Comparison of ENCODE assay signal across 1 cellular context in the genomic region with DNA sequence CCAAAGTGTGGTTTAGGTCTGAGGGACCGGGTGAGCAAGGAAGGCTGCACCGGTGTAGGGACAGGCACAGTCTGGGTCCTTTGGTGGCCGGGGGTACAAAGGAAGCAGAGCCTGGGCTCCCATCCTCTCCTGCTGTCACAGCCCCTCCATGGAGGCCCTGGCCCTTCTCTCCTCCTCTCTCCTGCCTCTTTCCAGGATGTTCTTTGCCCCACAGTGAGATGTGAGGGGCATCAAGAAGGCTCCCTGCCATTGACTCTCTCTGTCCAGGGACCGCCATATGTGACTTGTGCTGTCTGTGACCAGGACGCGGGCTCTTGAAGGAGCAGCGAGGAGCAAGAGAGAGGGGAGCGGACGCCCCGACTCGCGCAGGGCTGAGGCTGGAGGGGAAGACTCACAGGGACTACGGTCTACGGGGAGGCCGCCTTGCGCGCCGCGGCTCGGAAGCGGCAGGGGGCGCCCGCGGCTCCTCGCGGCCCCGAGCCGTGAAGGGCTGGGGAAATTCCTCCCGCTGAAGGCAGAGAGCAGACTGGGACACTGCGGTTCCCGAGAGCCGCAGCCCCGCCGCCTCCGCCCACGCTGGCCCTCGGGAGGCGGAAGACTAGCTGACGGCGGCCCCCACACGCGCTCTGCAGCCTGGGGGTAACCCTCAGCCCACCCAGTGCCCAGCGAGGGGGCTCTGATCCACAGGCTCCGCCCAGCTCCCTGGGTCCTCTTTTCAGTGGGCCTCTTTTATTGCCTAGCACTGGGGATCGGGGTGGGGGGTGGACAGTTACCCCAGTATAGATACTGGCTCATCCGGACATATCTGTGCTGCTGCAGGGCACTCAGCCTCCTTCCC.
TF ChIP-seq lines count a peak whose summit lies in the region.

No MANE protein-coding gene starts in this region.

TF ChIP-seq in GM12878, 131 proteins besides CTCF, POLR2A, EP300 and RAD21 (continued from another document and continues in another):
- TF ChIP-seq, protein P1, sequence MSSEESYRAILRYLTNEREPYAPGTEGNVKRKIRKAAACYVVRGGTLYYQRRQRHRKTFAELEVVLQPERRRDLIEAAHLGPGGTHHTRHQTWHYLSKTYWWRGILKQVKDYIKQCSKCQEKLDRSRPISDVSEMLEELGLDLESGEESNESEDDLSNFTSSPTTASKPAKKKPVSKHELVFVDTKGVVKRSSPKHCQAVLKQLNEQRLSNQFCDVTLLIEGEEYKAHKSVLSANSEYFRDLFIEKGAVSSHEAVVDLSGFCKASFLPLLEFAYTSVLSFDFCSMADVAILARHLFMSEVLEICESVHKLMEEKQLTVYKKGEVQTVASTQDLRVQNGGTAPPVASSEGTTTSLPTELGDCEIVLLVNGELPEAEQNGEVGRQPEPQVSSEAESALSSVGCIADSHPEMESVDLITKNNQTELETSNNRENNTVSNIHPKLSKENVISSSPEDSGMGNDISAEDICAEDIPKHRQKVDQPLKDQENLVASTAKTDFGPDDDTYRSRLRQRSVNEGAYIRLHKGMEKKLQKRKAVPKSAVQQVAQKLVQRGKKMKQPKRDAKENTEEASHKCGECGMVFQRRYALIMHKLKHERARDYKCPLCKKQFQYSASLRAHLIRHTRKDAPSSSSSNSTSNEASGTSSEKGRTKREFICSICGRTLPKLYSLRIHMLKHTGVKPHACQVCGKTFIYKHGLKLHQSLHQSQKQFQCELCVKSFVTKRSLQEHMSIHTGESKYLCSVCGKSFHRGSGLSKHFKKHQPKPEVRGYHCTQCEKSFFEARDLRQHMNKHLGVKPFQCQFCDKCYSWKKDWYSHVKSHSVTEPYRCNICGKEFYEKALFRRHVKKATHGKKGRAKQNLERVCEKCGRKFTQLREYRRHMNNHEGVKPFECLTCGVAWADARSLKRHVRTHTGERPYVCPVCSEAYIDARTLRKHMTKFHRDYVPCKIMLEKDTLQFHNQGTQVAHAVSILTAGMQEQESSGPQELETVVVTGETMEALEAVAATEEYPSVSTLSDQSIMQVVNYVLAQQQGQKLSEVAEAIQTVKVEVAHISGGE (CRISPR knock-in tag; IDR thresholded peaks at IDR 0.05) = no peak
- TF ChIP-seq RB1 (IDR thresholded peaks at IDR 0.05; ENCODE audit: borderline replicate concordance) (peak; percentile 87; the same call in 1 of the 2 replicates), CBFB (IDR thresholded peaks at IDR 0.05; ENCODE audit: low read depth) (0 out of 2 replicates have a peak, but pooled peaks have one; percentile 52), KAT2A (conservative IDR thresholded peaks at IDR 0.05; ENCODE audit: control insufficient read depth, low read depth, low read length) (no peak), SUPT20H (IDR thresholded peaks at IDR 0.05; ENCODE audit: borderline replicate concordance, control insufficient read depth, low read depth, low read length) (no peak), GATAD2B (conservative IDR thresholded peaks at IDR 0.05; ENCODE audit: low read depth) (peak; percentile 91), FOXK2 (IDR thresholded peaks at IDR 0.05) (no peak), SMC3 (IDR thresholded peaks at IDR 0.05; ENCODE audit: borderline replicate concordance, low read length) (peak; percentile 73), TARDBP (IDR thresholded peaks at IDR 0.05; ENCODE audit: borderline replicate concordance) (no peak), STAT1 (conservative IDR thresholded peaks at IDR 0.05) (peak; percentile 51; the same call in 1 of the 2 replicates), RCOR1 (conservative IDR thresholded peaks at IDR 0.05; ENCODE audit: low read depth, low read length) (0 out of 2 replicates have a peak, but pooled peaks have one; percentile 71), BHLHE40 (IDR thresholded peaks at IDR 0.05; ENCODE audit: borderline replicate concordance in 1 of 2, low read depth in 2 of 2, low read length in 1 of 2) (peak in 1 of 2 experiments; percentile 59; a peak in 2 of 4 replicates), IRF5 (IDR thresholded peaks at IDR 0.05; ENCODE audit: borderline replicate concordance) (no peak), IKZF2 (IDR thresholded peaks at IDR 0.05) (peak; percentile 75 to 81; a peak in 3 of 4 replicates), CBX5 (IDR thresholded peaks at IDR 0.05; ENCODE audit: low read depth) (no peak), LARP7 (IDR thresholded peaks at IDR 0.05) (peak; percentile 73), RFX5 (IDR thresholded peaks at IDR 0.05; ENCODE audit: low read depth, low read length) (no peak), SMARCA5 (IDR thresholded peaks at IDR 0.05) (peak; percentile 66; the same call in 1 of the 2 replicates), IRF4 (IDR thresholded peaks at IDR 0.05; ENCODE audit: low read depth, low read length) (0 out of 2 replicates have a peak, but pooled peaks have one; percentile 38), ATF7 (IDR thresholded peaks at IDR 0.05; ENCODE audit: low read depth) (no peak), RBBP5 (conservative IDR thresholded peaks at IDR 0.05) (no peak), EGR1 (IDR thresholded peaks at IDR 0.05; ENCODE audit: borderline replicate concordance in 1 of 2, low read depth in 2 of 2, low read length in 2 of 2) (peak; percentile 21 to 98), RUNX3 (IDR thresholded peaks at IDR 0.05; ENCODE audit: low read length) (peak; percentile 85), ZNF24 (IDR thresholded peaks at IDR 0.05) (peak; percentile 58; the same call in 1 of the 2 replicates), RELA (IDR thresholded peaks at IDR 0.05; ENCODE audit: borderline replicate concordance, partially characterized antibody) (peak; percentile 89), ZZZ3 (IDR thresholded peaks at IDR 0.05; ENCODE audit: control insufficient read depth, insufficient read length, low read depth) (no peak), ZNF274 (IDR thresholded peaks at IDR 0.05; ENCODE audit: insufficient read depth, insufficient read length) (no peak), WRNIP1 (IDR thresholded peaks at IDR 0.05; ENCODE audit: borderline replicate concordance, low read depth, low read length) (no peak), IKZF1 (conservative IDR thresholded peaks at IDR 0.05) (peak; percentile 96), NFXL1 (IDR thresholded peaks at IDR 0.05; ENCODE audit: borderline replicate concordance) (no peak), SUZ12 (IDR thresholded peaks at IDR 0.05; ENCODE audit: unreplicated experiment) (no peak), JUNB (IDR thresholded peaks at IDR 0.05) (no peak), PML (IDR thresholded peaks at IDR 0.05; ENCODE audit: low read length) (no peak), SRF (IDR thresholded peaks at IDR 0.05; ENCODE audit: low read depth in 2 of 2, low read length in 2 of 2) (no peak), EED (IDR thresholded peaks at IDR 0.05; ENCODE audit: low read depth) (peak; percentile 85), SIX5 (IDR thresholded peaks at IDR 0.05; ENCODE audit: low read depth, low read length, severe bottlenecking) (no peak), SREBF1 (IDR thresholded peaks at IDR 0.05; ENCODE audit: low read length) (no peak), E2F8 (IDR thresholded peaks at IDR 0.05; ENCODE audit: low read depth, partially characterized antibody) (no peak)
- TF ChIP-seq, protein P2, sequence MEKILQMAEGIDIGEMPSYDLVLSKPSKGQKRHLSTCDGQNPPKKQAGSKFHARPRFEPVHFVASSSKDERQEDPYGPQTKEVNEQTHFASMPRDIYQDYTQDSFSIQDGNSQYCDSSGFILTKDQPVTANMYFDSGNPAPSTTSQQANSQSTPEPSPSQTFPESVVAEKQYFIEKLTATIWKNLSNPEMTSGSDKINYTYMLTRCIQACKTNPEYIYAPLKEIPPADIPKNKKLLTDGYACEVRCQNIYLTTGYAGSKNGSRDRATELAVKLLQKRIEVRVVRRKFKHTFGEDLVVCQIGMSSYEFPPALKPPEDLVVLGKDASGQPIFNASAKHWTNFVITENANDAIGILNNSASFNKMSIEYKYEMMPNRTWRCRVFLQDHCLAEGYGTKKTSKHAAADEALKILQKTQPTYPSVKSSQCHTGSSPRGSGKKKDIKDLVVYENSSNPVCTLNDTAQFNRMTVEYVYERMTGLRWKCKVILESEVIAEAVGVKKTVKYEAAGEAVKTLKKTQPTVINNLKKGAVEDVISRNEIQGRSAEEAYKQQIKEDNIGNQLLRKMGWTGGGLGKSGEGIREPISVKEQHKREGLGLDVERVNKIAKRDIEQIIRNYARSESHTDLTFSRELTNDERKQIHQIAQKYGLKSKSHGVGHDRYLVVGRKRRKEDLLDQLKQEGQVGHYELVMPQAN (conservative IDR thresholded peaks at IDR 0.05) = no peak
- TF ChIP-seq, protein P3, sequence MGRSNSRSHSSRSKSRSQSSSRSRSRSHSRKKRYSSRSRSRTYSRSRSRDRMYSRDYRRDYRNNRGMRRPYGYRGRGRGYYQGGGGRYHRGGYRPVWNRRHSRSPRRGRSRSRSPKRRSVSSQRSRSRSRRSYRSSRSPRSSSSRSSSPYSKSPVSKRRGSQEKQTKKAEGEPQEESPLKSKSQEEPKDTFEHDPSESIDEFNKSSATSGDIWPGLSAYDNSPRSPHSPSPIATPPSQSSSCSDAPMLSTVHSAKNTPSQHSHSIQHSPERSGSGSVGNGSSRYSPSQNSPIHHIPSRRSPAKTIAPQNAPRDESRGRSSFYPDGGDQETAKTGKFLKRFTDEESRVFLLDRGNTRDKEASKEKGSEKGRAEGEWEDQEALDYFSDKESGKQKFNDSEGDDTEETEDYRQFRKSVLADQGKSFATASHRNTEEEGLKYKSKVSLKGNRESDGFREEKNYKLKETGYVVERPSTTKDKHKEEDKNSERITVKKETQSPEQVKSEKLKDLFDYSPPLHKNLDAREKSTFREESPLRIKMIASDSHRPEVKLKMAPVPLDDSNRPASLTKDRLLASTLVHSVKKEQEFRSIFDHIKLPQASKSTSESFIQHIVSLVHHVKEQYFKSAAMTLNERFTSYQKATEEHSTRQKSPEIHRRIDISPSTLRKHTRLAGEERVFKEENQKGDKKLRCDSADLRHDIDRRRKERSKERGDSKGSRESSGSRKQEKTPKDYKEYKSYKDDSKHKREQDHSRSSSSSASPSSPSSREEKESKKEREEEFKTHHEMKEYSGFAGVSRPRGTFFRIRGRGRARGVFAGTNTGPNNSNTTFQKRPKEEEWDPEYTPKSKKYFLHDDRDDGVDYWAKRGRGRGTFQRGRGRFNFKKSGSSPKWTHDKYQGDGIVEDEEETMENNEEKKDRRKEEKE (IDR thresholded peaks at IDR 0.05) = no peak
- TF ChIP-seq, protein P4, sequence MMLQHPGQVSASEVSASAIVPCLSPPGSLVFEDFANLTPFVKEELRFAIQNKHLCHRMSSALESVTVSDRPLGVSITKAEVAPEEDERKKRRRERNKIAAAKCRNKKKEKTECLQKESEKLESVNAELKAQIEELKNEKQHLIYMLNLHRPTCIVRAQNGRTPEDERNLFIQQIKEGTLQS (IDR thresholded peaks at IDR 0.05; ENCODE audit: borderline replicate concordance, extremely low read depth, low read depth, low read length) = no peak
- TF ChIP-seq, protein P5, sequence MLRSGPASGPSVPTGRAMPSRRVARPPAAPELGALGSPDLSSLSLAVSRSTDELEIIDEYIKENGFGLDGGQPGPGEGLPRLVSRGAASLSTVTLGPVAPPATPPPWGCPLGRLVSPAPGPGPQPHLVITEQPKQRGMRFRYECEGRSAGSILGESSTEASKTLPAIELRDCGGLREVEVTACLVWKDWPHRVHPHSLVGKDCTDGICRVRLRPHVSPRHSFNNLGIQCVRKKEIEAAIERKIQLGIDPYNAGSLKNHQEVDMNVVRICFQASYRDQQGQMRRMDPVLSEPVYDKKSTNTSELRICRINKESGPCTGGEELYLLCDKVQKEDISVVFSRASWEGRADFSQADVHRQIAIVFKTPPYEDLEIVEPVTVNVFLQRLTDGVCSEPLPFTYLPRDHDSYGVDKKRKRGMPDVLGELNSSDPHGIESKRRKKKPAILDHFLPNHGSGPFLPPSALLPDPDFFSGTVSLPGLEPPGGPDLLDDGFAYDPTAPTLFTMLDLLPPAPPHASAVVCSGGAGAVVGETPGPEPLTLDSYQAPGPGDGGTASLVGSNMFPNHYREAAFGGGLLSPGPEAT (IDR thresholded peaks at IDR 0.05; ENCODE audit: low read depth) = peak; percentile 49; the same call in 1 of the 2 replicates
- TF ChIP-seq, protein P6, sequence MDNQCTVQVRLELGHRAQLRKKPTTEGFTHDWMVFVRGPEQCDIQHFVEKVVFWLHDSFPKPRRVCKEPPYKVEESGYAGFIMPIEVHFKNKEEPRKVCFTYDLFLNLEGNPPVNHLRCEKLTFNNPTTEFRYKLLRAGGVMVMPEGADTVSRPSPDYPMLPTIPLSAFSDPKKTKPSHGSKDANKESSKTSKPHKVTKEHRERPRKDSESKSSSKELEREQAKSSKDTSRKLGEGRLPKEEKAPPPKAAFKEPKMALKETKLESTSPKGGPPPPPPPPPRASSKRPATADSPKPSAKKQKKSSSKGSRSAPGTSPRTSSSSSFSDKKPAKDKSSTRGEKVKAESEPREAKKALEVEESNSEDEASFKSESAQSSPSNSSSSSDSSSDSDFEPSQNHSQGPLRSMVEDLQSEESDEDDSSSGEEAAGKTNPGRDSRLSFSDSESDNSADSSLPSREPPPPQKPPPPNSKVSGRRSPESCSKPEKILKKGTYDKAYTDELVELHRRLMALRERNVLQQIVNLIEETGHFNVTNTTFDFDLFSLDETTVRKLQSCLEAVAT (IDR thresholded peaks at IDR 0.05) = peak; percentile 58; the same call in 1 of the 2 replicates
